21 cellular contexts compared by ENCODE assay signal in the genomic region with DNA sequence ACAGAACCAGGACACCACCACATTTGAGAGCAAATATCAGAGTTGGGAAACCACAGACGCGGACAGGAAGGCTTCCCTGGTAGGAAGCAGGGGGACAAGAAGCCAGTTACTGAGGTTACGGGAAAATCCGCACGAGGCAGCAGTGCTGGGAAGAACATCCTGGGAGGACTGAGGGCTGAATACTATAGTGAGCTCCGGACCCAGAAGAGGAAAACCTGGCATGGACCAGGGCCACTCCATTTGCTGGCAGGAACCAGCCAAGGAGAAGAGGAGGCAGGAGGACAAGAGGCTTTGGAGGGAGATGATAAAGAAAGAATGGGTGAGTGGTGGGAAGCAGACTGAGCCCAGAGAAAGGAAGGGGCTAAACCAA. TPM values are rescaled to one million over a fixed set of nuclear protein-coding genes. Genes with fewer than 3 reads are reported as not detected.
DNase-seq lines count a peak whose midpoint lies in the region; ATAC-seq and TF ChIP-seq lines count a peak whose summit lies in the region.
"Had no signal": no experiment of that assay in that cellular context is flagged by ENCODE, and none has a peak within 500 bp of the region (broad histone marks: within the 10 kb centered on the region; RNA-seq: fewer than 3 reads in every experiment).

No MANE protein-coding gene starts in this region.

- H3K18ac ChIP-seq in H9 (ENCODE audit: insufficient read length, low read depth, low read length) = no peak overlapping the region

- no peaks in the 10 kb centered on the region for H3K79me2 ChIP-seq in H9 (ENCODE audit: insufficient read depth, low read length)

- no peak for TF ChIP-seq POLR2A in spleen (IDR thresholded peaks at IDR 0.05)

- no peaks in the 10 kb centered on the region for H3K4me1 ChIP-seq in H9 (ENCODE audit: insufficient read depth, low read length)
- peaks cover 0 to 15% (median 6%) of the 10 kb centered on the region in 6 donors for H3K4me1 ChIP-seq in spleen

- H4K5ac ChIP-seq in H9 (ENCODE audit: insufficient read length, low read depth, low read length) = no peak overlapping the region

- no peaks in the 10 kb centered on the region for H3K79me1 ChIP-seq in H9 (ENCODE audit: insufficient read depth, low read depth, low read length, poor library complexity, severe bottlenecking)

- H3K27ac Mint-ChIP-seq in H9 = peak overlapping the region in 2 of 3 experiments; percentile 4 to 32; a peak in 4 of 7 replicates
- H3K27ac Mint-ChIP-seq in activated T-helper 17 cell treated with anti-CD3 and anti-CD28 coated beads, Interleukin-2, amount 50 U/mL, for 72 hours = peak overlapping the region; percentile 58
- H3K27ac Mint-ChIP-seq: activated CD8-positive, alpha-beta T cell treated with anti-CD3 and anti-CD28 coated beads for 36 hours had no signal

- no peak overlapping the region for H3K4me3 ChIP-seq in spleen
- H3K4me3 ChIP-seq: BLaER1, tibial nerve had no signal

- H3K9me3 ChIP-seq in H9 (ENCODE audit: control insufficient read depth, low read depth, low read length) (no peaks in the 10 kb centered on the region), spleen (no peaks in the 10 kb centered on the region)
- H3K9me3 ChIP-seq: BLaER1, tibial nerve had no signal

- H3K4me3 Mint-ChIP-seq in H9 = no peak overlapping the region; a peak in 1 of 5 replicates
- no peak overlapping the region for H3K4me3 Mint-ChIP-seq in activated T-helper 17 cell treated with anti-CD3 and anti-CD28 coated beads, Interleukin-2, amount 50 U/mL, for 72 hours
- H3K4me3 Mint-ChIP-seq: activated CD8-positive, alpha-beta T cell treated with anti-CD3 and anti-CD28 coated beads for 36 hours; memory B cell had no signal

- H3K27me3 Mint-ChIP-seq in H9 (ENCODE audit: low read depth) = peaks cover 1% of the 10 kb centered on the region
- H3K27me3 Mint-ChIP-seq in activated T-helper 17 cell treated with anti-CD3 and anti-CD28 coated beads, Interleukin-2, amount 50 U/mL, for 72 hours = no peaks in the 10 kb centered on the region
- H3K27me3 Mint-ChIP-seq: activated CD8-positive, alpha-beta T cell treated with anti-CD3 and anti-CD28 coated beads for 36 hours; memory B cell had no signal

- H3K9ac ChIP-seq in H9 (ENCODE audit: extremely low read depth, insufficient read length, low read length) = no peak overlapping the region
- H3K9ac ChIP-seq: BLaER1 had no signal

- DNase-seq in H9 (peak; percentile 46), iPS DF 19.7 (ENCODE audit: low read depth, low spot score) (peak; percentile 25), spleen (peak; percentile 52), NCI-H69 (lab: John Stamatoyannopoulos, UW) (no peak), OCI-M1 (lab: John Stamatoyannopoulos, UW) (no peak), DMS53 treated with DMSO at 0.1 percent for 48 hours (lab: John Stamatoyannopoulos, UW; ENCODE audit: unreplicated experiment) (no peak)
- DNase-seq: activated CD4-positive, CD25-positive, alpha-beta regulatory T cell treated with anti-CD3 and anti-CD28 coated beads, Interleukin-2, amount 50 U/mL, for 72 hours; activated CD8-positive, alpha-beta T cell treated with anti-CD3 and anti-CD28 coated beads for 36 hours; activated T-cell treated with anti-CD3 and anti-CD28 coated beads for 4 hours; DMS79; effector CD4-positive, alpha-beta T cell; KG1; NCI-H1417 treated with DMSO at 0.1 percent for 48 hours; NCI-H2081; NCI-H345; NCI-H748 treated with DMSO at 0.1 percent for 48 hours; nucleus accumbens had no signal

- H2BK120ac ChIP-seq in H9 (ENCODE audit: low read depth, low read length, poor library complexity, severe bottlenecking) = no peak overlapping the region

- H3K36me3 ChIP-seq in spleen = peaks cover 0 to 26% (median 0%) of the 10 kb centered on the region in 6 donors

- H3K56ac ChIP-seq in H9 (ENCODE audit: insufficient read length, low read depth, low read length) = no peak overlapping the region

- H3K9me3 Mint-ChIP-seq in H9 = no peaks in the 10 kb centered on the region
- no peaks in the 10 kb centered on the region for H3K9me3 Mint-ChIP-seq in activated T-helper 17 cell treated with anti-CD3 and anti-CD28 coated beads, Interleukin-2, amount 50 U/mL, for 72 hours
- H3K9me3 Mint-ChIP-seq: activated CD8-positive, alpha-beta T cell treated with anti-CD3 and anti-CD28 coated beads for 36 hours; memory B cell had no signal

- H4K91ac ChIP-seq in H9 (ENCODE audit: insufficient read length, low read depth, low read length) = no peak overlapping the region

- H3K23me2 ChIP-seq in H9 (ENCODE audit: insufficient read length, low read depth, low read length, poor library complexity, severe bottlenecking) = no peaks in the 10 kb centered on the region

- no peak overlapping the region for H2AK5ac ChIP-seq in H9 (ENCODE audit: insufficient read length, low read length)

- H3K14ac ChIP-seq in H9 (ENCODE audit: insufficient read depth, low read length) = no peak overlapping the region; the same call in 1 of the 2 replicates

- H2BK20ac ChIP-seq in H9 (ENCODE audit: low read depth, low read length, poor library complexity, severe bottlenecking) = no peak overlapping the region

- no peak overlapping the region for H4K8ac ChIP-seq in H9 (replicated peaks; ENCODE audit: insufficient read length, low read depth, low read length)

- H3K23ac ChIP-seq in H9 (ENCODE audit: insufficient read length, low read depth, low read length) = no peak overlapping the region

- no peak overlapping the region for H2BK12ac ChIP-seq in H9 (ENCODE audit: insufficient read length, low read depth, low read length)

- no peaks in the 10 kb centered on the region for H3K27me3 ChIP-seq in H9 (ENCODE audit: insufficient read depth, low read length)
- H3K27me3 ChIP-seq in spleen (replicated peaks in 1 of 7) = no peaks in the 10 kb centered on the region
- H3K27me3 ChIP-seq: BLaER1, tibial nerve had no signal

- no peak overlapping the region for H3T11ph ChIP-seq in H9 (ENCODE audit: low read length)

- no peak for ATAC-seq in activated T-helper 17 cell treated with anti-CD3 and anti-CD28 coated beads, Interleukin-2, amount 50 U/mL, for 72 hours (replicated peaks)
- ATAC-seq: activated CD8-positive, alpha-beta T cell treated with anti-CD3 and anti-CD28 coated beads for 36 hours had no signal

- H3K4ac ChIP-seq in H9 (ENCODE audit: low read depth, low read length) = no peak overlapping the region

- peaks cover 2% of the 10 kb centered on the region for H4K20me1 ChIP-seq in H9 (ENCODE audit: control insufficient read depth, insufficient read depth, insufficient read length)

- TF ChIP-seq CTCF in H9 (conservative IDR thresholded peaks at IDR 0.05) (no peak), spleen (IDR thresholded peaks at IDR 0.05 in 8 of 11, conservative IDR thresholded peaks at IDR 0.05 in 3 of 11) (no peak)

- H3K4me1 Mint-ChIP-seq in H9 = peaks cover 34 to 39% of the 10 kb centered on the region in 2 experiments
- H3K4me1 Mint-ChIP-seq in activated T-helper 17 cell treated with anti-CD3 and anti-CD28 coated beads, Interleukin-2, amount 50 U/mL, for 72 hours = no peaks in the 10 kb centered on the region

- H3K27ac ChIP-seq in H9 (ENCODE audit: insufficient read length, low read depth, low read length) = no peak overlapping the region
- peak overlapping the region in 3 of 8 donors; percentile 2 to 43 (median 27) for H3K27ac ChIP-seq in spleen
- H3K27ac ChIP-seq: BLaER1, tibial nerve had no signal

- peaks cover 13 to 21% (median 19%) of the 10 kb centered on the region in 3 experiments for H3K36me3 Mint-ChIP-seq in H9 (ENCODE audit: insufficient read depth in 1 of 3, low read depth in 3 of 3)
- H3K36me3 Mint-ChIP-seq in activated T-helper 17 cell treated with anti-CD3 and anti-CD28 coated beads, Interleukin-2, amount 50 U/mL, for 72 hours (ENCODE audit: low read depth) = no peaks in the 10 kb centered on the region

- WGBS in H9 (ENCODE audit: extremely low coverage, insufficient read length, low lambda C conversion rate) = no CpG with 5 or more reads among the region's 6 CpGs
- WGBS in spleen, 5 donors = 60 to 76% (median 73%) methylated on average over 6 of the region's 6 CpGs

- no peak overlapping the region for H2AFZ ChIP-seq in H9 (ENCODE audit: low read length)

- no peak overlapping the region for H2BK5ac ChIP-seq in H9 (ENCODE audit: insufficient read length, low read length)

- intact Hi-C loops in spleen (cut with DNase I; ENCODE audit: low total_unique reads) = no loop called here

- no peak overlapping the region for H2BK15ac ChIP-seq in H9 (ENCODE audit: low read depth, low read length)

- H3K4me2 ChIP-seq in H9 (ENCODE audit: insufficient read depth, insufficient read length, low read length) = no peak overlapping the region
- H3K4me2 ChIP-seq: BLaER1 had no signal

RNA-seq across cellular contexts. Expression of a gene that starts 6.1 kb away (rescaled TPM):
- total RNA-seq in H9 (2021) (20.6 and 22.8 TPM in 2 replicates), spleen (10 to 100 TPM in 4 of 7 donors, 1 to 10 TPM in 3; 8.6 to 16.7 (median 10.5) TPM)
- total RNA-seq in activated T-helper 17 cell treated with anti-CD3 and anti-CD28 coated beads, Interleukin-2, amount 50 U/mL, for 72 hours = 10 to 100 TPM; 31.8 to 34.8 TPM
- 10 to 100 TPM; 12.6 to 16.6 (median 15.7) TPM for polyA plus RNA-seq in spleen

RNA-seq across cellular contexts. Expression of a gene that starts 33.8 kb away (rescaled TPM):
- 22.4 and 23.6 TPM in 2 replicates for total RNA-seq in H9 (2021)
- total RNA-seq in activated T-helper 17 cell treated with anti-CD3 and anti-CD28 coated beads, Interleukin-2, amount 50 U/mL, for 72 hours = 10 to 100 TPM; 30.5 to 30.7 TPM
- 10 to 100 TPM; 26.8 to 32.0 (median 28.1) TPM for total RNA-seq in spleen
- polyA plus RNA-seq in spleen = 10 to 100 TPM; 15.5 to 22.5 (median 17.6) TPM

Comparison
In these comparisons a context has a peak if more than half of its experiments do, and no peak if none do; other contexts are left out.
1. DNase-seq: peak in H9 (single experiment), iPS DF 19.7 (single experiment) and spleen (single experiment); none in NCI-H69 (single experiment), OCI-M1 (single experiment) and DMS53 treated with DMSO at 0.1 percent for 48 hours (single experiment).